ENCODE assay signal across 8 cellular contexts in the genomic region with DNA sequence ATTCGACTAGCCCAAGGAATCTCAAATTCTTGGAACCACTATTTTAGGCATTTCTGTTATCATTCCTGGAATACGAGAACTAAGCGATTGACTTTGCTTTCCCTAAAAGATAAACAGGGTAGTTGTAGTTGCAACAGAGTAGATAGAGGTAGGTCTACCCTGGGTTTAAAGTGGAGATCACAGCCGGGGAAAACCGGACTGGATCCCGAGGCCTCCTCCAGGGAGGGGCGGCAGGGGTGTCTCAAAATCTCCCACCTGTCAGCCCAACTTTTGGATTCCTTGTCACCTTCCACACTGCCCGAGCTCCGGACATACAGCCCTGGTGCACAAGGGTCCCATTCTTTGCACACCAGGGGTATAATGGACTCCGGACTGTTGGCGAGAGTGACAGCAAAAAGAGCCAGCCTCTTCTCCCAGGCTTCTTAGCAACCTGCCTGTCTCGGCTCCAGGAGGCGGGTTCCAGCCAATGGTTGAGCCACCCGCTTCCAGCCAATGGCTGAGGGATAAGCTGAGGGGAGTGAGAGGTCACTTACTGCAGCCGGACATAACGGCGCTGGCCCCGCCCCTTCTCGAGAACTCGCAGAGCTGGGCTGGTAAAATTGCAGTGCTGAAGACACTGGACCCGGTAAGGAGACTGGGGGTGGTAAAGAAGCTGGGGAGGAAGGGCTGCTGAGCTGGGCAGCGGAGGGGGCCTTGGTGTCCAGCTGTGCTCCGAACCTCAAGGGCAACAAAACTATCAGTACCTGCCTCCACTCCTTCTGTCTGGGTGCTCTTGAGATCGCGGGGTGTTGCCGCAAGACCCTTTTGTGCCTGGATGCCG. TPM values are rescaled to one million over a fixed set of nuclear protein-coding genes. Genes with fewer than 3 reads are reported as not detected.
DNase-seq lines count a peak whose midpoint lies in the region; ATAC-seq lines count a peak whose summit lies in the region.

A gene (plus strand): TSS at position 562 of the 820 bp plus-strand sequence. CDS start 4,946 bp downstream, outside the sequence.

- H3K27me3 ChIP-seq in layer of hippocampus (ENCODE audit: control insufficient read depth, insufficient read depth, low read length) = no peaks in the 10 kb centered on the region

- peaks cover 12% of the 10 kb centered on the region for H3K36me3 Mint-ChIP-seq in T-cell

- ATAC-seq in GM18498 (IDR thresholded peaks at IDR 0.05; ENCODE audit: unreplicated experiment) (peak; percentile 99), HG02763 (IDR thresholded peaks at IDR 0.05; ENCODE audit: unreplicated experiment) (peak; percentile 99), T-cell (replicated peaks in 1 of 4) (peak; percentile 25 to 60 (median 36))

- H3K4me3 Mint-ChIP-seq in T-cell = peak within 1 kb of the TSS; percentile 46 to 66 (median 56)

- CTCF ChIA-PET in T-cell (lab: Charles Lee) = interaction anchor here (0.5 to 2.5 kb wide), 19 partner anchors 10 to 381 kb away, joined by 3 to 26 read pairs (median 5); a partner anchor contains a TSS

- DNase-seq in AG08395 (ENCODE audit: low spot score) (peak; percentile 99), NCI-H128 (lab: John Stamatoyannopoulos, UW; ENCODE audit: unreplicated experiment) (peak; percentile 77), T-cell (peak in 15 of 34 experiments; percentile 7 to 63 (median 28)), dermis blood vessel endothelial cell (peak; percentile 98)
- peak; percentile 15 for DNase-seq in stimulated activated CD4-positive, alpha-beta T cell treated with anti-CD3 and anti-CD28 coated beads, Interleukin-4, amount 100 ng/mL, for 1 hour

- peaks cover 0 to 9% of the 10 kb centered on the region in 2 donors for H3K27me3 Mint-ChIP-seq in T-cell

- peak within 1 kb of the TSS; percentile 23 to 34 for H3K27ac Mint-ChIP-seq in T-cell

- H3K27ac ChIP-seq in layer of hippocampus (ENCODE audit: low read depth, low read length) = peak within 1 kb of the TSS; percentile 75

- H3K4me1 Mint-ChIP-seq in T-cell = peaks cover 21 to 24% (median 22%) of the 10 kb centered on the region in 3 donors

- H3K9me3 Mint-ChIP-seq in T-cell = no peaks in the 10 kb centered on the region

- POLR2A ChIA-PET in T-cell (lab: Charles Lee) = no interaction called here

RNA-seq across cellular contexts. Expression of the gene that starts here (rescaled TPM):
- total RNA-seq in T-cell (1 to 10 TPM; 2.6 to 7.3 (median 3.2) TPM), dermis blood vessel endothelial cell (12.4 and 18.9 TPM in 2 replicates)

Comparison
In these comparisons a context has a peak if more than half of its experiments do, and no peak if none do; other contexts are left out.
1. ATAC-seq: peak in every context shown above with its lines; median percentile 99 in GM18498; 99 in HG02763; 36 in T-cell.